Comparison of ENCODE assay signal across 8 cellular contexts in the genomic region with DNA sequence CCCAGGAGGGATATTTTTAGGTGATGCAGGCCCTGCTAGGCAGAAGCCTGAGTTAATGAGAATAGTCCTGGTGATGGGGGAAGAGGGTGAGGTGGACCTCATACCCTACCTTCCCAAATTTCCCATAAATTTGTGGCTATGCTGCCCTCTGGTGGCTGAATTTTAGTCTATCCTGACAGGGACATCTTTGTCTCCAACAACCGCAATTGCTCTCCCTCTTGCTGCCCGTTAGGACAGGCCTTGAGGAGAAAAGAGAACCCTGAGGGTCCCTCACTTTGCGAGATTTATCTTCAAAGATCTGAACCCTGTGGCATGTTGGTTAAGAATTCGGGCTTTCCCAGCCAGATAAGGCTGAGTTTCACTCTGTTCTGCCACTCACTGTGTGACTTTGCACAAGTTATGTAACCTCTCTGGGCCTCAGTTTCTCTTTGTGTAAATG. TPM values are rescaled to one million over a fixed set of nuclear protein-coding genes. Genes with fewer than 3 reads are reported as not detected.
DNase-seq lines count a peak whose midpoint lies in the region; ATAC-seq and TF ChIP-seq lines count a peak whose summit lies in the region.

No MANE protein-coding gene starts in this region.

- TF ChIP-seq EP300 in suprapubic skin (IDR thresholded peaks at IDR 0.05), result no peak

- WGBS in suprapubic skin, result 39% methylated on average over 4 of the region's 4 CpGs

- H3K4me3 ChIP-seq in DOHH2 (ENCODE audit: low read length) (no peak overlapping the region), Panc1 (ENCODE audit: low read depth in 2 of 2, low read length in 2 of 2) (no peak overlapping the region), suprapubic skin (no peak overlapping the region)

- no TSS peak for BruUV-seq in Panc1 (replicated peaks; lab: Mats Ljungman, UMichigan)

- H3K9me2 ChIP-seq in DOHH2 (replicated peaks; ENCODE audit: control insufficient read depth, low read length), result no peaks in the 10 kb centered on the region

- peak; percentile 61 for DNase-seq in HuH-7.5 (ENCODE audit: low spot score)
- no peak for DNase-seq in Panc1 (ENCODE audit: low read depth, low spot score)
- peak; percentile 64 to 90 for DNase-seq in T47D (ENCODE audit: low read depth in 1 of 2, low spot score in 1 of 2)
- DNase-seq in left colon, result peak in 1 of 2 donors; percentile 58
- no peak for DNase-seq in suprapubic skin (ENCODE audit: low spot score in 2 of 2)
- no peak for DNase-seq in 8988T
- no peak for DNase-seq in cortex of kidney (lab: John Stamatoyannopoulos, UW)

- TF ChIP-seq CTCF in DOHH2 (IDR thresholded peaks at IDR 0.05; ENCODE audit: low read depth, low read length, poor library complexity, severe bottlenecking) (peak; percentile 79), Panc1 (IDR thresholded peaks at IDR 0.05) (peak; percentile 87), suprapubic skin (IDR thresholded peaks at IDR 0.05) (peak; percentile 43 to 63)

- H3K4me2 ChIP-seq in DOHH2 (ENCODE audit: low read length), result no peak overlapping the region

- CTCF ChIA-PET in Panc1 (lab: Charles Lee), result no interaction called here

- no peaks in the 10 kb centered on the region for H3F3A ChIP-seq in DOHH2 (ENCODE audit: control insufficient read depth, insufficient read depth)

- POLR2A ChIA-PET in Panc1 (lab: Charles Lee), result no interaction called here

- no peaks in the 10 kb centered on the region for H4K20me1 ChIP-seq in DOHH2 (ENCODE audit: control insufficient read depth, insufficient read depth, low read depth, low read length)

- H3K36me3 ChIP-seq in DOHH2 (ENCODE audit: control insufficient read depth, low read length) (no peaks in the 10 kb centered on the region), Panc1 (ENCODE audit: control insufficient read depth, insufficient read depth, low read length) (peaks cover 5% of the 10 kb centered on the region; the same call in 1 of the 2 replicates), suprapubic skin (peaks cover 48% of the 10 kb centered on the region)

- no peak overlapping the region for H3K27ac ChIP-seq in DOHH2 (ENCODE audit: low read depth, low read length)
- H3K27ac ChIP-seq in Panc1 (ENCODE audit: low read length), result no peak overlapping the region
- H3K27ac ChIP-seq in suprapubic skin, result no peak overlapping the region

- TF ChIP-seq POLR2A in suprapubic skin (IDR thresholded peaks at IDR 0.05), result no peak

- H3K9me3 ChIP-seq in DOHH2 (ENCODE audit: control insufficient read depth, insufficient read depth, low read length), result no peaks in the 10 kb centered on the region
- no peaks in the 10 kb centered on the region for H3K9me3 ChIP-seq in Panc1 (ENCODE audit: control insufficient read depth, insufficient read depth, low read depth, low read length)
- H3K9me3 ChIP-seq in suprapubic skin, result no peaks in the 10 kb centered on the region

- H3K27me3 ChIP-seq in DOHH2 (ENCODE audit: control insufficient read depth, low read length) (no peaks in the 10 kb centered on the region), Panc1 (ENCODE audit: control insufficient read depth, insufficient read depth, low read length) (no peaks in the 10 kb centered on the region), suprapubic skin (no peaks in the 10 kb centered on the region)

- intact Hi-C loops in Panc1 (cut with micrococcal nuclease; ENCODE audit: unreplicated experiment) (no loop called here), left colon (cut with DNase I, micrococcal nuclease) (no loop called here)

- ATAC-seq in Panc1, result peak; percentile 71
- peak; percentile 43 for ATAC-seq in left colon

- no peaks in the 10 kb centered on the region for H3K79me2 ChIP-seq in DOHH2 (ENCODE audit: control insufficient read depth, low read length)

- in situ Hi-C loops in Panc1 (cut with HindIII; ENCODE audit: low pct_unique_long_range_greater_than_20kb, low sequenced_read_pairs), result no loop called here
- in situ Hi-C loops in T47D (cut with HindIII; ENCODE audit: low pct_unique_long_range_greater_than_20kb, low sequenced_read_pairs), result no loop called here

- H3K4me1 ChIP-seq in DOHH2 (ENCODE audit: control insufficient read depth, low read length) (peaks cover 20% of the 10 kb centered on the region), Panc1 (ENCODE audit: control insufficient read depth, insufficient read depth, low read length) (no peaks in the 10 kb centered on the region; the same call in 1 of the 2 replicates), suprapubic skin (peaks cover 47% of the 10 kb centered on the region)

RNA-seq across cellular contexts. Expression of a gene that starts 9.8 kb away (rescaled TPM):
- total RNA-seq in Panc1 (2021; ENCODE audit: unreplicated experiment) (5.9 TPM), left colon (1 to 10 TPM; 4.0 to 8.3 TPM), suprapubic skin (100 to 1,000 TPM in 3 of 4 donors, 10 to 100 TPM in 1; 99.5 to 134 (median 113) TPM)
- 10.0 TPM for polyA plus RNA-seq in Panc1 (2012; ENCODE audit: insufficient read length)

RNA-seq across cellular contexts. Expression of a gene that starts 24.8 kb away (rescaled TPM):
- 75.8 TPM for total RNA-seq in Panc1 (2021; ENCODE audit: unreplicated experiment)
- polyA plus RNA-seq in Panc1 (2012; ENCODE audit: insufficient read length), result 110 TPM
- 10 to 100 TPM; 20.8 to 49.1 TPM for total RNA-seq in left colon
- total RNA-seq in suprapubic skin, result 10 to 100 TPM; 16.3 to 36.4 (median 24.8) TPM

RNA-seq across cellular contexts. Expression of a gene that starts 30.0 kb away (rescaled TPM):
- total RNA-seq in Panc1 (2021; ENCODE audit: unreplicated experiment), result not detected
- not detected for polyA plus RNA-seq in Panc1 (2012; ENCODE audit: insufficient read length)
- total RNA-seq in left colon, result under 1 TPM in 1 of 2 donors, not detected in 1; 0.50 TPM
- 1 to 10 TPM in 1 of 4 donors, under 1 TPM in 3; 0.38 to 1.7 (median 0.73) TPM for total RNA-seq in suprapubic skin

Comparison
In these comparisons a context has a peak if more than half of its experiments do, and no peak if none do; other contexts are left out.
1. DNase-seq: peak in HuH-7.5 (single experiment) and T47D (2 of 2); none in Panc1 (single experiment), suprapubic skin (0 of 2), 8988T (single experiment) and cortex of kidney (single experiment).
2. RNA of a gene that starts 9.8 kb away (total RNA-seq): 99.5 to 134 TPM in suprapubic skin; 4.0 to 8.3 TPM in left colon and 5.9 TPM in Panc1 (single experiment); every median in the first group is over 10 times any median in the second.
3. Peak in every context shown above with its lines, with median percentiles within 50 percentile points of each other: CTCF ChIP-seq.